Comparison of ENCODE assay signal across 20 cellular contexts in the genomic region with DNA sequence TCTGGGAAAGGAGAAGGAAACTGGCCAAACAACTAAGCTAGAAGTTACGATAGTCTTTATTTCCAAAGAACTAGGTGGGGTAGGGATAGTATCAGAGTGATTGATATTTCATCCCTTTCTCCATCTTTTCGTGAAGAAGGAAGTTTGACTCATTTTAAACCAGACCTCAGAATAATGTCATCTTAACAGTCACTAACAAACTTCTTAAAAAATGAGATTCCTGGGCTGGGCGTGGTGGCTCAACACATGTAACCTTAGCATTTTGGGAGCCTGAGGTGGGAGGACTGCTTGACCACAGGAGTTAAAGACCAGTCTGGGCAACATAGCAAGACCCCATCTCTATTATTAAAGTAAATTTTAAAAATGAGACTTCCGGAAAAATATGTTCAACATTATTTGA.
DNase-seq lines count a peak whose midpoint lies in the region; ATAC-seq and TF ChIP-seq lines count a peak whose summit lies in the region.
"Had no signal": no experiment of that assay in that cellular context is flagged by ENCODE, and none has a peak within 500 bp of the region (broad histone marks: within the 10 kb centered on the region; RNA-seq: fewer than 3 reads in every experiment).

No MANE protein-coding gene starts in this region.

- no peak for TF ChIP-seq RAD21 in SK-N-SH (IDR thresholded peaks at IDR 0.05; ENCODE audit: low read length)

- H3K9me3 ChIP-seq in SK-N-SH (no peaks in the 10 kb centered on the region), mucosa of descending colon (peaks cover 3% of the 10 kb centered on the region)
- H3K9me3 ChIP-seq: right atrium auricular region had no signal

- H3K4me2 ChIP-seq in SK-N-SH, result no peak overlapping the region

- TF ChIP-seq CTCF in SK-N-SH (IDR thresholded peaks at IDR 0.05), result no peak
- TF ChIP-seq CTCF in epithelial cell of esophagus (IDR thresholded peaks at IDR 0.05; ENCODE audit: insufficient read depth, low read depth, low read length, missing control alignments), result no peak
- TF ChIP-seq CTCF in mucosa of descending colon (IDR thresholded peaks at IDR 0.05), result no peak
- no peak for TF ChIP-seq CTCF in GM10248 (IDR thresholded peaks at IDR 0.05; ENCODE audit: control extremely low read depth, extremely low read depth, low read depth, missing control alignments)

- no peaks in the 10 kb centered on the region for H4K20me1 ChIP-seq in SK-N-SH (ENCODE audit: insufficient read depth)

- no peaks in the 10 kb centered on the region for H3K79me2 ChIP-seq in SK-N-SH (ENCODE audit: insufficient read depth)

- no peaks in the 10 kb centered on the region for H3K9me2 ChIP-seq in SK-N-SH

- H3K27ac ChIP-seq in SK-N-SH (ENCODE audit: low read depth in 2 of 2, low read length in 1 of 2), result peak overlapping the region in 1 of 2 experiments; percentile 46; a peak in 1 of 4 replicates
- H3K27ac ChIP-seq: right atrium auricular region had no signal

- H3K4me1 ChIP-seq in SK-N-SH (ENCODE audit: control insufficient read depth in 1 of 2, insufficient read depth in 2 of 2, low read depth in 1 of 2, low read length in 1 of 2) (no peaks in the 10 kb centered on the region), mucosa of descending colon (ENCODE audit: low read depth) (no peaks in the 10 kb centered on the region)
- H3K4me1 ChIP-seq: right atrium auricular region had no signal

- DNase-seq in SK-N-SH (no peak), NCI-H226 (peak; percentile 59), epithelial cell of esophagus (ENCODE audit: low read depth) (peak; percentile 12), mucosa of descending colon (no peak), DMS79 treated with DMSO at 0.1 percent for 48 hours (lab: John Stamatoyannopoulos, UW) (no peak), GM10248 (ENCODE audit: extremely low spot score) (no peak)
- DNase-seq: activated CD8-positive, alpha-beta T cell treated with anti-CD3 and anti-CD28 coated beads for 36 hours; activated naive CD4-positive, alpha-beta T cell; amygdala; CD4-positive, alpha-beta T cell; erythroblast; naive thymus-derived CD8-positive, alpha-beta T cell; NCI-H1436; NCI-H526; SHP77 treated with DMSO at 0.1 percent for 48 hours; stimulated activated CD4-positive, alpha-beta T cell treated with anti-CD3 and anti-CD28 coated beads, Interleukin-15, amount 100 ng/mL, for 24 hours; T-helper 2 cell had no signal

- ATAC-seq in SK-N-SH treated with all-trans-retinoic acid at 6 μM for 48 hours (no peak), GM21576 (IDR thresholded peaks at IDR 0.05; ENCODE audit: unreplicated experiment) (no peak), mucosa of descending colon (no peak)
- ATAC-seq: activated CD8-positive, alpha-beta T cell treated with anti-CD3 and anti-CD28 coated beads for 36 hours; naive thymus-derived CD8-positive, alpha-beta T cell had no signal

- peaks cover 12% of the 10 kb centered on the region for H3F3A ChIP-seq in SK-N-SH (replicated peaks; ENCODE audit: insufficient read depth)

- CTCF ChIA-PET in SK-N-SH (lab: Yijun Ruan, JAX) (interaction anchor here (1.2 kb wide), 1 partner anchor 10 kb away, joined by 3 read pairs; no protein-coding TSS in a partner anchor), GM10248 (lab: Yijun Ruan, JAX) (interaction anchor here (0.6 kb wide), 1 partner anchor 10 kb away, joined by 3 read pairs; no protein-coding TSS in a partner anchor)

- H3K9ac ChIP-seq in SK-N-SH, result no peak overlapping the region

- H3K27me3 ChIP-seq in SK-N-SH (ENCODE audit: insufficient read depth), result no peaks in the 10 kb centered on the region
- H3K27me3 ChIP-seq: right atrium auricular region had no signal

- no peak overlapping the region for H3K4me3 ChIP-seq in SK-N-SH (ENCODE audit: low read depth in 2 of 2, low read length in 1 of 2)
- H3K4me3 ChIP-seq in epithelial cell of esophagus (ENCODE audit: low read length), result no peak overlapping the region
- no peak overlapping the region for H3K4me3 ChIP-seq in mucosa of descending colon
- H3K4me3 ChIP-seq: right atrium auricular region had no signal

- no peak for TF ChIP-seq EP300 in SK-N-SH (IDR thresholded peaks at IDR 0.05; ENCODE audit: borderline replicate concordance in 1 of 2, low read depth in 1 of 2, low read length in 1 of 2)

- no peaks in the 10 kb centered on the region for H3K36me3 ChIP-seq in SK-N-SH (replicated peaks in 1 of 2; ENCODE audit: control insufficient read depth in 1 of 2, insufficient read depth in 2 of 2, low read length in 1 of 2)
- no peaks in the 10 kb centered on the region for H3K36me3 ChIP-seq in mucosa of descending colon (ENCODE audit: low read depth)
- H3K36me3 ChIP-seq: right atrium auricular region had no signal

- intact Hi-C loops in mucosa of descending colon (cut with DNase I, micrococcal nuclease), result no loop called here

- WGBS in SK-N-SH (ENCODE audit: low lambda C conversion rate), result 57% methylated on average over 4 of the region's 4 CpGs

- peak overlapping the region; percentile 19; the same call in 1 of the 2 replicates for H2AFZ ChIP-seq in SK-N-SH (ENCODE audit: low read depth)

- POLR2A ChIA-PET in SK-N-SH (lab: Yijun Ruan, JAX), result no interaction called here
- POLR2A ChIA-PET in GM10248 (lab: Yijun Ruan, JAX), result no interaction called here

TF ChIP-seq in SK-N-SH, 30 proteins besides CTCF, POLR2A, EP300 and RAD21 (continues in another document):
- TF ChIP-seq, protein P1, sequence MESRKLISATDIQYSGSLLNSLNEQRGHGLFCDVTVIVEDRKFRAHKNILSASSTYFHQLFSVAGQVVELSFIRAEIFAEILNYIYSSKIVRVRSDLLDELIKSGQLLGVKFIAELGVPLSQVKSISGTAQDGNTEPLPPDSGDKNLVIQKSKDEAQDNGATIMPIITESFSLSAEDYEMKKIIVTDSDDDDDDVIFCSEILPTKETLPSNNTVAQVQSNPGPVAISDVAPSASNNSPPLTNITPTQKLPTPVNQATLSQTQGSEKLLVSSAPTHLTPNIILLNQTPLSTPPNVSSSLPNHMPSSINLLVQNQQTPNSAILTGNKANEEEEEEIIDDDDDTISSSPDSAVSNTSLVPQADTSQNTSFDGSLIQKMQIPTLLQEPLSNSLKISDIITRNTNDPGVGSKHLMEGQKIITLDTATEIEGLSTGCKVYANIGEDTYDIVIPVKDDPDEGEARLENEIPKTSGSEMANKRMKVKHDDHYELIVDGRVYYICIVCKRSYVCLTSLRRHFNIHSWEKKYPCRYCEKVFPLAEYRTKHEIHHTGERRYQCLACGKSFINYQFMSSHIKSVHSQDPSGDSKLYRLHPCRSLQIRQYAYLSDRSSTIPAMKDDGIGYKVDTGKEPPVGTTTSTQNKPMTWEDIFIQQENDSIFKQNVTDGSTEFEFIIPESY (IDR thresholded peaks at IDR 0.05; ENCODE audit: borderline replicate concordance, low read depth), result no peak
- TF ChIP-seq NFIC (IDR thresholded peaks at IDR 0.05; ENCODE audit: borderline replicate concordance) (no peak), RXRA (IDR thresholded peaks at IDR 0.05; ENCODE audit: borderline replicate concordance, low read depth) (no peak), SMC3 (IDR thresholded peaks at IDR 0.05; ENCODE audit: low read depth, low read length) (no peak), MXI1 (IDR thresholded peaks at IDR 0.05; ENCODE audit: low read depth, low read length) (no peak), MEF2A (IDR thresholded peaks at IDR 0.05; ENCODE audit: borderline replicate concordance, low read depth) (no peak), EZH2phosphoT487 (IDR thresholded peaks at IDR 0.05; ENCODE audit: borderline replicate concordance, low read depth) (no peak), TEAD4 (IDR thresholded peaks at IDR 0.05; ENCODE audit: borderline replicate concordance, insufficient read depth) (no peak), MAX (IDR thresholded peaks at IDR 0.05; ENCODE audit: low read depth) (no peak)

TF ChIP-seq in SK-N-SH treated with all-trans-retinoic acid at 6 μM for 48 hours, 23 proteins besides CTCF, POLR2A, EP300 and RAD21:
- TF ChIP-seq ZFP30 (CRISPR knock-in tag; IDR thresholded peaks at IDR 0.05) (no peak), ZFP3 (CRISPR knock-in tag; IDR thresholded peaks at IDR 0.05) (no peak), ISL1 (CRISPR knock-in tag; IDR thresholded peaks at IDR 0.05) (no peak)
TF ChIP-seq in SK-N-SH treated with all-trans-retinoic acid at 6 μM for 48 hours: peak in this region for 0.

Comparison
In these comparisons a context has a peak if more than half of its experiments do, and no peak if none do; other contexts are left out.
1. DNase-seq: peak in NCI-H226 (single experiment) and epithelial cell of esophagus (single experiment); none in SK-N-SH (single experiment), mucosa of descending colon (0 of 3), DMS79 treated with DMSO at 0.1 percent for 48 hours (single experiment) and GM10248 (single experiment).